15 cellular contexts compared by ENCODE assay signal in the genomic region with DNA sequence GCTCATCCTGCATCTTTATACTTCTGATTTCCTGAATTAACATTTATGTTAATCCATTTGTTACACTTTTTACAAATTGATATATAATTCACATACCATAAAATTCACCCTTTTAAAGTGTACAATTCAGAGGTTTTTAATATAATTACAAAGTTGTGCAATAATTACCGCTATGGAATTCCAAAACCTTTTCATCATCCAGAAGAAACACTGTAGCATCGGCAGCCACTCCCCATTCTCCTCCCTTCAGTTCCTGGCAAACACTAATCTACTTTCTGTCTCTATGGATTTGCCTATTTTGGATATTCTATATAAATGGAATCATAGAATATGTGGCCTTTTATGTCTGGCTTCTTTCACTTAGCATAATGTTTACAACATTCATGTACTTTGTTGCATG.
"Had no signal": no experiment of that assay in that cellular context is flagged by ENCODE, and none has a peak within 500 bp of the region (broad histone marks: within the 10 kb centered on the region; RNA-seq: fewer than 3 reads in every experiment).

No MANE protein-coding gene starts in this region.

- H3K36me3 ChIP-seq: brain microvascular endothelial cell, suprapubic skin had no signal

- H3K27ac ChIP-seq: brain microvascular endothelial cell, foreskin keratinocyte, suprapubic skin had no signal

- H3K4me3 ChIP-seq: suprapubic skin had no signal

- H3K27me3 ChIP-seq: brain microvascular endothelial cell, foreskin keratinocyte, suprapubic skin had no signal

- ATAC-seq: activated CD8-positive, alpha-beta T cell treated with anti-CD3 and anti-CD28 coated beads, Interleukin-2, amount 10 ng/mL, durations not matched to agents 7 days and 5 days; activated T-cell treated with anti-CD3 and anti-CD28 coated beads, Interleukin-2, amount 50 U/mL, for 72 hours; effector memory CD8-positive, alpha-beta T cell; foreskin keratinocyte had no signal

- H3K9me3 ChIP-seq: suprapubic skin had no signal

- DNase-seq: activated CD4-positive, alpha-beta T cell treated with anti-CD3 and anti-CD28 coated beads, Interleukin-2, amount 10 ng/mL, durations not matched to agents 24 days and 14 days; activated CD4-positive, CD25-positive, alpha-beta regulatory T cell; activated CD8-positive, alpha-beta memory T cell treated with anti-CD3 and anti-CD28 coated beads, Interleukin-2, amount 50 U/mL, for 4 hours; activated CD8-positive, alpha-beta T cell treated with anti-CD3 and anti-CD28 coated beads, Interleukin-2, amount 10 ng/mL, durations not matched to agents 7 days and 5 days; activated gamma-delta T cell; activated T-cell treated with anti-CD3 and anti-CD28 coated beads, Interleukin-2, amount 50 U/mL, for 72 hours; brain microvascular endothelial cell; dermis blood vessel endothelial cell; effector memory CD8-positive, alpha-beta T cell; erythroblast; kidney glomerular epithelial cell; nucleus accumbens; small intestine had no signal

- H3K4me1 ChIP-seq: foreskin keratinocyte had no signal
